Comparison of ENCODE assay signal across 11 cellular contexts in genomic region chr6:41439524-41440418, GRCh38.
DNase-seq lines count a peak whose midpoint lies in the region; ATAC-seq, FAIRE-seq and TF ChIP-seq lines count a peak whose summit lies in the region.
"Had no signal": no experiment of that assay in that cellular context is flagged by ENCODE, and none has a peak within 500 bp of the region (broad histone marks: within the 10 kb centered on the region; RNA-seq: fewer than 3 reads in every experiment).

No MANE protein-coding gene starts in this region.

- no peaks in the 10 kb centered on the region for H3K27me3 ChIP-seq in Caco-2 (replicated peaks; ENCODE audit: control insufficient read depth, insufficient read depth, low read length)
- no peaks in the 10 kb centered on the region; a peak in 2 of 4 replicates for H3K27me3 ChIP-seq in GM12878 (replicated peaks in 1 of 2; ENCODE audit: control insufficient read depth in 2 of 2, insufficient read depth in 2 of 2, low read length in 1 of 2)
- H3K27me3 ChIP-seq: pancreas had no signal

- H3K27ac Mint-ChIP-seq in Caco-2 (ENCODE audit: unreplicated experiment), result peak overlapping the region; percentile 53

- TF ChIP-seq POLR2A in NB4 (IDR thresholded peaks at IDR 0.05; ENCODE audit: extremely low read depth, insufficient read length) (no peak), GM12878 (IDR thresholded peaks at IDR 0.05; ENCODE audit: low read depth, low read length) (no peak)

- H4K20me1 ChIP-seq in GM12878 (ENCODE audit: control insufficient read depth, insufficient read depth), result no peaks in the 10 kb centered on the region

- no peak for TF ChIP-seq RAD21 in GM12878 (IDR thresholded peaks at IDR 0.05; ENCODE audit: insufficient read depth, low read depth, low read length)

- H3K9ac ChIP-seq in GM12878 (ENCODE audit: control insufficient read depth, insufficient read depth, low read length), result no peak overlapping the region

- H3K4me2 ChIP-seq in GM12878 (ENCODE audit: control insufficient read depth, insufficient read depth), result no peak overlapping the region

- H3K4me1 Mint-ChIP-seq in Caco-2 (ENCODE audit: low read depth, unreplicated experiment), result no peaks in the 10 kb centered on the region

- no peaks in the 10 kb centered on the region for H3K9me3 ChIP-seq in Caco-2
- no peaks in the 10 kb centered on the region for H3K9me3 ChIP-seq in GM12878 (replicated peaks; ENCODE audit: control insufficient read depth, insufficient read depth, low read length)
- H3K9me3 ChIP-seq: pancreas had no signal

- ATAC-seq in GM12878, result peak; percentile 94
- no peak for ATAC-seq in GM18517 (IDR thresholded peaks at IDR 0.05; ENCODE audit: unreplicated experiment)
- ATAC-seq in left cardiac atrium, result no peak
- ATAC-seq: pancreas had no signal

- WGBS in GM12878 (ENCODE audit: insufficient coverage, insufficient replicate concordance, low lambda C conversion rate, missing lambda C conversion rate), result 20% methylated on average over 8 of the region's 8 CpGs

- no peaks in the 10 kb centered on the region for H3K9me3 Mint-ChIP-seq in Caco-2 (ENCODE audit: unreplicated experiment)

- SMC1A ChIA-PET in GM12878 (lab: Charles Lee; ENCODE audit: uncharacterized antibody, unreplicated experiment), result interaction anchor here (0.7 to 1.8 kb wide), 7 partner anchors 9 to 138 kb away, joined by 3 to 6 read pairs (median 4); no protein-coding TSS in a partner anchor

- H3K36me3 ChIP-seq in Caco-2 (ENCODE audit: control insufficient read depth, insufficient read depth, low read length), result no peaks in the 10 kb centered on the region; the same call in 1 of the 2 replicates
- no peaks in the 10 kb centered on the region for H3K36me3 ChIP-seq in GM12878 (ENCODE audit: control insufficient read depth in 2 of 2, insufficient read depth in 2 of 2, low read length in 1 of 2)
- H3K36me3 ChIP-seq: pancreas had no signal

- peak overlapping the region; percentile 62 for H2AFZ ChIP-seq in GM12878 (ENCODE audit: control insufficient read depth, low read depth, low read length)

- POLR2A ChIA-PET in Caco-2 (lab: Charles Lee), result no interaction called here
- POLR2A ChIA-PET in GM12878 (lab: Charles Lee), result interaction anchor here (1.2 kb wide), 1 partner anchor 10 kb away, joined by 4 read pairs; no protein-coding TSS in a partner anchor

- RAD21 ChIA-PET in GM12878 (lab: Charles Lee; ENCODE audit: unreplicated experiment), result interaction anchor here (1.0 to 1.4 kb wide), 3 partner anchors 14 to 21 kb away, joined by 3 to 8 read pairs (median 4); no protein-coding TSS in a partner anchor

- no peak for DNase-seq in Caco-2
- peak; percentile 68 for DNase-seq in GM19239 (ENCODE audit: insufficient read length, low spot score)
- peak; percentile 89 for DNase-seq in NB4 (ENCODE audit: low read depth)
- peak; percentile 67 for DNase-seq in GM12878 (ENCODE audit: low read depth, low spot score)
- DNase-seq in activated effector memory CD4-positive, alpha-beta T cell treated with anti-CD3 and anti-CD28 coated beads, Interleukin-2, amount 50 U/mL, for 16 hours, result no peak
- DNase-seq in frontal cortex (ENCODE audit: low spot score in 2 of 2), result no peak
- no peak for DNase-seq in left cardiac atrium
- DNase-seq: DMS53, OCI-M1, pancreas had no signal

- H3K4me1 ChIP-seq in Caco-2, result no peaks in the 10 kb centered on the region
- peaks cover 20% of the 10 kb centered on the region for H3K4me1 ChIP-seq in GM12878 (ENCODE audit: control insufficient read depth, insufficient read depth, low read length)

- no peaks in the 10 kb centered on the region for H3K36me3 Mint-ChIP-seq in Caco-2 (ENCODE audit: insufficient read depth, unreplicated experiment)

- TF ChIP-seq CTCF in Caco-2 (IDR thresholded peaks at IDR 0.05; ENCODE audit: insufficient read depth in 1 of 2, low read depth in 1 of 2, low read length in 1 of 2, severe bottlenecking in 1 of 2, unreplicated experiment in 1 of 2) (no peak), NB4 (IDR thresholded peaks at IDR 0.05; ENCODE audit: low read depth, low read length) (no peak), GM12878 (IDR thresholded peaks at IDR 0.05 in 2 of 3, conservative IDR thresholded peaks at IDR 0.05 in 1 of 3; ENCODE audit: control insufficient read depth in 2 of 3, extremely low read depth in 1 of 3, insufficient read depth in 1 of 3, low read depth in 3 of 3, low read length in 3 of 3) (no peak)

- intact Hi-C loops in Caco-2 (cut with micrococcal nuclease; ENCODE audit: unreplicated experiment), result no loop called here
- intact Hi-C loops in GM12878 (cut with micrococcal nuclease; ENCODE audit: unreplicated experiment), result no loop called here
- intact Hi-C loops in left cardiac atrium (cut with DNase I), result no loop called here

- no peaks in the 10 kb centered on the region for H3K27me3 Mint-ChIP-seq in Caco-2 (ENCODE audit: insufficient read depth, unreplicated experiment)

- peak; percentile 40 to 61; a peak in 2 of 4 replicates for TF ChIP-seq EP300 in GM12878 (IDR thresholded peaks at IDR 0.05; ENCODE audit: borderline replicate concordance in 1 of 2, control insufficient read depth in 1 of 2, low read depth in 2 of 2, low read length in 2 of 2)

- no peaks in the 10 kb centered on the region for H3K79me2 ChIP-seq in GM12878 (ENCODE audit: control insufficient read depth, insufficient read depth, low read length)

- in situ Hi-C loops in GM12878 (cut with MboI), result no loop called here

- H3K27ac ChIP-seq in GM12878 (ENCODE audit: control insufficient read depth, insufficient read depth), result peak overlapping the region; percentile 3; the same call in 1 of the 2 replicates
- H3K27ac ChIP-seq: pancreas had no signal

- no peak for FAIRE-seq in GM19239 (lab: Jason Lieb, UNC)
- FAIRE-seq in GM12878 (lab: Jason Lieb, UNC), result peak; percentile 31
- no peak for FAIRE-seq in frontal cortex (lab: Jason Lieb, UNC)
- FAIRE-seq: pancreas had no signal

- no TSS peak for BruUV-seq in Caco-2 (replicated peaks; lab: Mats Ljungman, UMichigan)
- BruUV-seq in GM12878 (replicated peaks; lab: Mats Ljungman, UMichigan), result no TSS peak

- no peak overlapping the region for H3K4me3 ChIP-seq in Caco-2 (ENCODE audit: low read depth, low read length)
- H3K4me3 ChIP-seq in NB4 (ENCODE audit: low read depth, low read length), result no peak overlapping the region
- H3K4me3 ChIP-seq in GM12878, result no peak overlapping the region
- H3K4me3 ChIP-seq: pancreas had no signal

- CTCF ChIA-PET in Caco-2 (lab: Charles Lee), result no interaction called here
- CTCF ChIA-PET in GM12878 (lab: Yijun Ruan, JAX), result interaction anchor here (0.5 to 1.8 kb wide), 7 partner anchors 14 to 151 kb away, joined by 3 to 6 read pairs (median 3); no protein-coding TSS in a partner anchor

- H3K4me3 Mint-ChIP-seq in Caco-2 (ENCODE audit: unreplicated experiment), result no peak overlapping the region

TF ChIP-seq in GM12878, 131 proteins besides CTCF, POLR2A, EP300 and RAD21 (continues in another document):
- TF ChIP-seq MLLT1 (IDR thresholded peaks at IDR 0.05) (peak; percentile 89), ZNF687 (IDR thresholded peaks at IDR 0.05) (0 out of 2 replicates have a peak, but pooled peaks have one; percentile 20), BCL11A (IDR thresholded peaks at IDR 0.05; ENCODE audit: low read depth, low read length) (peak; percentile 46; the same call in 1 of the 2 replicates), MEF2A (IDR thresholded peaks at IDR 0.05; ENCODE audit: insufficient read depth, low read depth, low read length) (no peak), MYC (IDR thresholded peaks at IDR 0.05; ENCODE audit: insufficient read depth, insufficient read length, insufficient replicate concordance, low read length, severe bottlenecking) (no peak), EZH2 (IDR thresholded peaks at IDR 0.05; ENCODE audit: borderline replicate concordance, control insufficient read depth, low read depth, low read length) (no peak), SP1 (IDR thresholded peaks at IDR 0.05; ENCODE audit: low read depth, low read length) (no peak), MXI1 (IDR thresholded peaks at IDR 0.05; ENCODE audit: low read depth, low read length) (no peak), NFIC (IDR thresholded peaks at IDR 0.05; ENCODE audit: low read depth, low read length) (peak; percentile 56; the same call in 1 of the 2 replicates)

Comparison
In these comparisons a context has a peak if more than half of its experiments do, and no peak if none do; other contexts are left out.
1. DNase-seq: peak in GM19239 (single experiment), NB4 (single experiment) and GM12878 (single experiment); none in Caco-2 (0 of 2), activated effector memory CD4-positive, alpha-beta T cell treated with anti-CD3 and anti-CD28 coated beads, Interleukin-2, amount 50 U/mL, for 16 hours (single experiment), frontal cortex (0 of 2) and left cardiac atrium (single experiment).